ENCODE assay signal across 7 cellular contexts in genomic region chr1:156926175-156926574, GRCh38. TPM values are rescaled to one million over a fixed set of nuclear protein-coding genes. Genes with fewer than 3 reads are reported as not detected.
A peak's percentile ranks its signal among the peaks of the same experiment; 100 is the strongest.
DNase-seq lines count a peak whose midpoint lies in the region; ATAC-seq and TF ChIP-seq lines count a peak whose summit lies in the region.

No MANE protein-coding gene starts in this region.

- H2AFZ ChIP-seq in GM23248 = no peak overlapping the region

- H3K27ac ChIP-seq in GM23248 = no peak overlapping the region

- no peaks in the 10 kb centered on the region for H3K9me3 Mint-ChIP-seq in activated naive CD8-positive, alpha-beta T cell treated with anti-CD3 and anti-CD28 coated beads, Interleukin-2, amount 10 ng/mL, durations not matched to agents 7 days and 5 days
- no peaks in the 10 kb centered on the region for H3K9me3 Mint-ChIP-seq in nephron

- POLR2A ChIA-PET in activated naive CD8-positive, alpha-beta T cell treated with anti-CD3 and anti-CD28 coated beads, Interleukin-2, amount 10 ng/mL, durations not matched to agents 7 days and 5 days (lab: Charles Lee) = no interaction called here

- H3K4me3 ChIP-seq in GM23248 = no peak overlapping the region

- 34 to 57% methylated on average over 3 of the region's 3 CpGs for WGBS in GM23248 (ENCODE audit: low coverage in 1 of 2, low lambda C conversion rate in 2 of 2, missing lambda C conversion rate in 2 of 2), 2 experiments

- H3K4me3 Mint-ChIP-seq in activated naive CD8-positive, alpha-beta T cell treated with anti-CD3 and anti-CD28 coated beads, Interleukin-2, amount 10 ng/mL, durations not matched to agents 7 days and 5 days = no peak overlapping the region
- peak overlapping the region; percentile 24 to 56 (median 32) for H3K4me3 Mint-ChIP-seq in nephron

- peaks cover 16% of the 10 kb centered on the region for H3F3A ChIP-seq in GM23248 (ENCODE audit: insufficient read depth)

- in situ Hi-C loops in GM23248 (cut with MboI) = no loop called here

- H4K20me1 ChIP-seq in GM23248 (ENCODE audit: insufficient read depth) = no peaks in the 10 kb centered on the region

- no peaks in the 10 kb centered on the region for H3K4me1 ChIP-seq in GM23248 (ENCODE audit: insufficient read depth)

- no peak overlapping the region for H3K27ac Mint-ChIP-seq in activated naive CD8-positive, alpha-beta T cell treated with anti-CD3 and anti-CD28 coated beads, Interleukin-2, amount 10 ng/mL, durations not matched to agents 7 days and 5 days
- no peak overlapping the region for H3K27ac Mint-ChIP-seq in nephron

- H3K9me3 ChIP-seq in GM23248 (ENCODE audit: low read depth) = no peaks in the 10 kb centered on the region

- H3K36me3 Mint-ChIP-seq in activated naive CD8-positive, alpha-beta T cell treated with anti-CD3 and anti-CD28 coated beads, Interleukin-2, amount 10 ng/mL, durations not matched to agents 7 days and 5 days = no peaks in the 10 kb centered on the region
- no peaks in the 10 kb centered on the region for H3K36me3 Mint-ChIP-seq in nephron (ENCODE audit: low read depth)

- H3K4me1 Mint-ChIP-seq in activated naive CD8-positive, alpha-beta T cell treated with anti-CD3 and anti-CD28 coated beads, Interleukin-2, amount 10 ng/mL, durations not matched to agents 7 days and 5 days = peaks cover 21% of the 10 kb centered on the region
- peaks cover 20% of the 10 kb centered on the region for H3K4me1 Mint-ChIP-seq in nephron

- H3K4me2 ChIP-seq in GM23248 (ENCODE audit: unreplicated experiment) = no peak overlapping the region

- H3K27me3 ChIP-seq in GM23248 (replicated peaks; ENCODE audit: insufficient read depth) = peaks cover 32% of the 10 kb centered on the region

- peak; percentile 53 for ATAC-seq in activated naive CD8-positive, alpha-beta T cell treated with anti-CD3 and anti-CD28 coated beads, Interleukin-2, amount 10 ng/mL, durations not matched to agents 7 days and 5 days (ENCODE audit: low read depth)
- no peak for ATAC-seq in HG02840 (IDR thresholded peaks at IDR 0.05; ENCODE audit: low FRiP score, unreplicated experiment)
- ATAC-seq in HG03196 (IDR thresholded peaks at IDR 0.05; ENCODE audit: unreplicated experiment) = no peak

- no peaks in the 10 kb centered on the region for H3K9me2 ChIP-seq in GM23248 (ENCODE audit: insufficient read depth)

- no peaks in the 10 kb centered on the region for H3K36me3 ChIP-seq in GM23248 (ENCODE audit: low read depth)

- no peak for TF ChIP-seq CTCF in nephron (IDR thresholded peaks at IDR 0.05; ENCODE audit: unreplicated experiment in 3 of 3)

- peak; percentile 56 for DNase-seq in GM23248
- DNase-seq in NCI-H1417 (lab: John Stamatoyannopoulos, UW) = peak; percentile 33 to 99 (median 75)
- DNase-seq in activated naive CD8-positive, alpha-beta T cell treated with anti-CD3 and anti-CD28 coated beads, Interleukin-2, amount 10 ng/mL, durations not matched to agents 7 days and 5 days = peak; percentile 60
- DNase-seq in stimulated activated naive CD4-positive, alpha-beta T cell treated with Interleukin-2 at 50 U/mL for 16 hours (lab: John Stamatoyannopoulos, UW) = no peak

- H3K79me2 ChIP-seq in GM23248 (ENCODE audit: insufficient read depth) = no peaks in the 10 kb centered on the region

- peaks cover 88% of the 10 kb centered on the region for H3K27me3 Mint-ChIP-seq in activated naive CD8-positive, alpha-beta T cell treated with anti-CD3 and anti-CD28 coated beads, Interleukin-2, amount 10 ng/mL, durations not matched to agents 7 days and 5 days
- H3K27me3 Mint-ChIP-seq in nephron (ENCODE audit: low read depth) = peaks cover 98% of the 10 kb centered on the region

- H3K9ac ChIP-seq in GM23248 = no peak overlapping the region

RNA-seq across cellular contexts. Expression of gene LRRC71, which starts 5.7 kb away (rescaled TPM):
- total RNA-seq in GM23248 (2014; rRNA removed; shearing (Covaris generic)) = 0.32 TPM in 1 of 2 replicates, not detected in the other
- not detected in 2 replicates for polyA plus RNA-seq in GM23248 (2016; fragmentation: Nextera tagmentation; extraction: Ambion mirVana)
- total RNA-seq in activated naive CD8-positive, alpha-beta T cell treated with anti-CD3 and anti-CD28 coated beads, Interleukin-2, amount 10 ng/mL, durations not matched to agents 7 days and 5 days = not detected

RNA-seq across cellular contexts. Expression of gene PEAR1, which starts 32.7 kb away (rescaled TPM):
- 1.0 and 2.2 TPM in 2 replicates for total RNA-seq in GM23248 (2014; rRNA removed; shearing (Covaris generic))
- polyA plus RNA-seq in GM23248 (2016; fragmentation: Nextera tagmentation; extraction: Ambion mirVana) = 0.71 and 1.2 TPM in 2 replicates
- under 1 TPM; 0.28 TPM for total RNA-seq in activated naive CD8-positive, alpha-beta T cell treated with anti-CD3 and anti-CD28 coated beads, Interleukin-2, amount 10 ng/mL, durations not matched to agents 7 days and 5 days
